8 cellular contexts compared by ENCODE assay signal in the genomic region with DNA sequence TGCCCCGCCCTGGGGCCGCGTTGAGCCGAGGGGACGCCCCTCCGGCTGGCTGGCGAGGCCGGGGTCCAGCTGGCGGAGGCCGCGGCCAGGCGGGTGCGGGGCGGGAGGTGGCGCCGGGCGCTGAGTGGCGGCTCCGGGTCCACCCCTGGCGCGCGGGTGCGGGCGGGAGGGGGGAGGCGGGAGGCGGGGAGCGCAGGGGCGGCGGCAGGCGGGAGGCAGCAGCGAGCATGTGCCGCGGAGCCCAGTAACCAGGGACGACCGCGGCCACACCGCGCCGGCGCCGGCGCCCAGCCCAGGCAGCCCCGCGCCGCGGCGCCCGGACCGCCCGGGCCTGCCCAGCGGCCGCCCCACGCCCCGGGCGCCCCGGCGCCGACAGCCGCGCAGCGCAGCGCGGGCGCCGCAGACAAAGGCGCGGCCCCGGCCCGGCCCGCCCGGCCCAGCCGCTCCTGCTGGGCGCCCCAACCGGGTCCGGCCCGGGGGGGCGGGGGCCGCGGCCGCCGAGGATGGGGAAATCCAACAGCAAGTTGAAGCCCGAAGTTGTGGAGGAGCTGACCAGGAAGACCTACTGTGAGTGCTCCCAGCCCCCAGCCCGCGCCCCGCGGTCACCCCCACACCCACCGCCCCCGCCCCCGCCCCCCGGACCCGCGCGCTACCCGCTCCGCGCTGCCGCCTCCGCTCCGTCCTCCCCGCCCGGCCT. TPM values are rescaled to one million over a fixed set of nuclear protein-coding genes. Genes with fewer than 3 reads are reported as not detected.
DNase-seq lines count a peak whose midpoint lies in the region; ATAC-seq lines count a peak whose summit lies in the region.

Gene NCS1 (plus strand): TSS at position 244 of the 697 bp plus-strand sequence. CDS start 260 bp downstream, at position 504.

- in situ Hi-C loops in Caki2 (cut with HindIII; ENCODE audit: low pct_unique_long_range_greater_than_20kb, low sequenced_read_pairs) = no loop called here

- no peaks in the 10 kb centered on the region for H3K4me1 Mint-ChIP-seq in activated CD4-positive, alpha-beta T cell treated with anti-CD3 and anti-CD28 coated beads, Interleukin-2, amount 10 ng/mL, durations not matched to agents 24 days and 14 days

- DNase-seq in Caki2 (ENCODE audit: low read depth) (no peak), NCI-H1105 (lab: John Stamatoyannopoulos, UW) (peak; percentile 56), dedifferentiated amniotic fluid mesenchymal stem cell (ENCODE audit: extremely low spot score) (peak; percentile 45)
- peak; percentile 73 for DNase-seq in activated CD4-positive, alpha-beta T cell treated with anti-CD3 and anti-CD28 coated beads, Interleukin-2, amount 10 ng/mL, durations not matched to agents 24 days and 14 days
- peak in 3 of 4 experiments; percentile 30 to 52 (median 40) for DNase-seq in stimulated activated CD4-positive, alpha-beta T cell treated with anti-CD3 and anti-CD28 coated beads, Interleukin-1b, Interleukin-23, amount 100 ng/mL, for 24 hours (ENCODE audit: low read depth in 4 of 4, low spot score in 1 of 4)

- H3K4me3 Mint-ChIP-seq in activated CD4-positive, alpha-beta T cell treated with anti-CD3 and anti-CD28 coated beads, Interleukin-2, amount 10 ng/mL, durations not matched to agents 24 days and 14 days = peak within 1 kb of the TSS; percentile 67

- H3K27ac ChIP-seq in layer of hippocampus (ENCODE audit: low read depth, low read length) = peak within 1 kb of the TSS; percentile 71

- H3K27ac Mint-ChIP-seq in activated CD4-positive, alpha-beta T cell treated with anti-CD3 and anti-CD28 coated beads, Interleukin-2, amount 10 ng/mL, durations not matched to agents 24 days and 14 days = no peak within 1 kb of the TSS

- no peaks in the 10 kb centered on the region for H3K9me3 Mint-ChIP-seq in activated CD4-positive, alpha-beta T cell treated with anti-CD3 and anti-CD28 coated beads, Interleukin-2, amount 10 ng/mL, durations not matched to agents 24 days and 14 days

- peaks cover 46% of the 10 kb centered on the region for H3K27me3 Mint-ChIP-seq in activated CD4-positive, alpha-beta T cell treated with anti-CD3 and anti-CD28 coated beads, Interleukin-2, amount 10 ng/mL, durations not matched to agents 24 days and 14 days

- H3K36me3 Mint-ChIP-seq in activated CD4-positive, alpha-beta T cell treated with anti-CD3 and anti-CD28 coated beads, Interleukin-2, amount 10 ng/mL, durations not matched to agents 24 days and 14 days (ENCODE audit: low read depth) = no peaks in the 10 kb centered on the region

- ATAC-seq in GM21529 (IDR thresholded peaks at IDR 0.05; ENCODE audit: unreplicated experiment) (no peak), HG03280 (IDR thresholded peaks at IDR 0.05; ENCODE audit: unreplicated experiment) (no peak)

- no peaks in the 10 kb centered on the region for H3K27me3 ChIP-seq in layer of hippocampus (ENCODE audit: control insufficient read depth, insufficient read depth, low read length)

- intact Hi-C loops in activated CD4-positive, alpha-beta T cell treated with anti-CD3 and anti-CD28 coated beads, Interleukin-2, amount 10 ng/mL, durations not matched to agents 24 days and 14 days (cut with micrococcal nuclease) = loop anchor here (1.0 kb wide), 1 partner anchor 44 kb away; no protein-coding TSS in a partner anchor

RNA-seq across cellular contexts. Expression of gene NCS1, which starts in this region (rescaled TPM):
- 45.7 and 69.6 TPM in 2 replicates for total RNA-seq in Caki2 (2014; rRNA removed; shearing (Covaris generic); ENCODE audit: low replicate concordance)
- 5.3 and 5.4 TPM in 2 replicates for total RNA-seq in activated CD4-positive, alpha-beta T cell treated with anti-CD3 and anti-CD28 coated beads, Interleukin-2, amount 10 ng/mL, durations not matched to agents 24 days and 14 days
